Comparison of ENCODE assay signal across 1 cellular context in the genomic region with DNA sequence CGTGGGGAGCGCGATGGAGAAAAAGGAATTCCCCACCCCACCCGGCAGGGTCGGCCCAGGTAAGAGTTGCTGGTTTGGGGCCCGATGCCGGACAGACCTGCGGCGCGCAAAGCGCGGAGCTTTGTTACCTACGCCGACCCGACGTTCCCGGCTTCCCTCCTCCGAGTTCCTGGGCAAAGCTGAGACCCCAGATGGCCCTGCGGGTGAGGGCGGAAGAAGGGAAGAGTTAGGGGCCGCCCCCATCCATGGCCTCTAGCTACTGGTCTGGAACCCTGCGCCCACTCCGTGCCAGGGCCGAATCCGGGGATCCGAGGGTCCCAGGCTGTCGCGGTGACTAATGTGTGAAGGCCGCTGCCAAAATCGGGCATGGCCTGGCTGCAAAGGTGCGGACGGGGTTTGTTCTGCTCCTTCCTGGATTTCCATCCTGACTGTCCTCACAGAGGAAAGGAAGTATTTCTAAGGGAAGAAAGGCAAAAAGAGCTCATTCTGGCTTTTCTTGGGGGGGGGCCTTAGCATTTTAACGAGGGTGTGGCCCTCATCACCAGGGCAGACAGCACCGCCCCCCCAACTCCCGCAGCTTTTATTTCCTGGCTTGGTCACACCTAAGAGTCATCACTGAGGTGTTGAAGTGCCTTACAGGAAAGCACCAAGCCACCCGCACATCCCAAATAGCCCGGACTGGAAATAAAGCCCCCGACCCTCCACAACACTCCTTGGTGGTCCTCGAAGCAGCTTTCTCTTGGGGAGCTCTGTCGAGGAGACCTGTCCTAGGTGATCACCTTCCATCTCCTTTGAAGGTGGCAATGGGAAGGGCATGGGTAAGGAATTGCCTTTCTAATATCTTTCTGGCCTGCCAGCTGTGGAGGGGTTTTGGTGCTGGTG.
TF ChIP-seq lines count a peak whose summit lies in the region.

No MANE protein-coding gene starts in this region.

TF ChIP-seq in K562, 482 proteins besides CTCF, POLR2A, EP300 and RAD21:
- TF ChIP-seq ZNF184 (CRISPR knock-in tag; IDR thresholded peaks at IDR 0.05): no peak
- no peak for TF ChIP-seq ZC3H8 (IDR thresholded peaks at IDR 0.05)
- TF ChIP-seq, protein P1, sequence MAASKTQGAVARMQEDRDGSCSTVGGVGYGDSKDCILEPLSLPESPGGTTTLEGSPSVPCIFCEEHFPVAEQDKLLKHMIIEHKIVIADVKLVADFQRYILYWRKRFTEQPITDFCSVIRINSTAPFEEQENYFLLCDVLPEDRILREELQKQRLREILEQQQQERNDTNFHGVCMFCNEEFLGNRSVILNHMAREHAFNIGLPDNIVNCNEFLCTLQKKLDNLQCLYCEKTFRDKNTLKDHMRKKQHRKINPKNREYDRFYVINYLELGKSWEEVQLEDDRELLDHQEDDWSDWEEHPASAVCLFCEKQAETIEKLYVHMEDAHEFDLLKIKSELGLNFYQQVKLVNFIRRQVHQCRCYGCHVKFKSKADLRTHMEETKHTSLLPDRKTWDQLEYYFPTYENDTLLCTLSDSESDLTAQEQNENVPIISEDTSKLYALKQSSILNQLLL (CRISPR knock-in tag; IDR thresholded peaks at IDR 0.05; ENCODE audit: borderline replicate concordance): no peak
- TF ChIP-seq ZFPM2 (CRISPR knock-in tag; IDR thresholded peaks at IDR 0.05): no peak
- TF ChIP-seq MED1 (CRISPR knock-in tag; IDR thresholded peaks at IDR 0.05; ENCODE audit: borderline replicate concordance): no peak
- TF ChIP-seq ARHGAP35 (IDR thresholded peaks at IDR 0.05; ENCODE audit: partially characterized antibody): no peak
- TF ChIP-seq, protein P2, sequence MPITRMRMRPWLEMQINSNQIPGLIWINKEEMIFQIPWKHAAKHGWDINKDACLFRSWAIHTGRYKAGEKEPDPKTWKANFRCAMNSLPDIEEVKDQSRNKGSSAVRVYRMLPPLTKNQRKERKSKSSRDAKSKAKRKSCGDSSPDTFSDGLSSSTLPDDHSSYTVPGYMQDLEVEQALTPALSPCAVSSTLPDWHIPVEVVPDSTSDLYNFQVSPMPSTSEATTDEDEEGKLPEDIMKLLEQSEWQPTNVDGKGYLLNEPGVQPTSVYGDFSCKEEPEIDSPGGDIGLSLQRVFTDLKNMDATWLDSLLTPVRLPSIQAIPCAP (CRISPR knock-in tag; IDR thresholded peaks at IDR 0.05; ENCODE audit: borderline replicate concordance): no peak
- TF ChIP-seq, protein P3, sequence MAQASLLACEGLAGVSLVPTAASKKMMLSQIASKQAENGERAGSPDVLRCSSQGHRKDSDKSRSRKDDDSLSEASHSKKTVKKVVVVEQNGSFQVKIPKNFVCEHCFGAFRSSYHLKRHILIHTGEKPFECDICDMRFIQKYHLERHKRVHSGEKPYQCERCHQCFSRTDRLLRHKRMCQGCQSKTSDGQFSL (CRISPR knock-in tag; IDR thresholded peaks at IDR 0.05): peak; percentile 17; the same call in 1 of the 2 replicates
- TF ChIP-seq, protein P3 (tag; IDR thresholded peaks at IDR 0.05): peak in 1 of 2 experiments; percentile 70; a peak in 1 of 4 replicates
- no peak for TF ChIP-seq RBM25 (IDR thresholded peaks at IDR 0.05; ENCODE audit: low read depth, low read length, severe bottlenecking)
- no peak for TF ChIP-seq FOXM1 (IDR thresholded peaks at IDR 0.05; ENCODE audit: low read depth)
- peak; percentile 37; the same call in 1 of the 2 replicates for TF ChIP-seq FOXM1 (CRISPR knock-in tag; IDR thresholded peaks at IDR 0.05; ENCODE audit: low read depth)
- no peak for TF ChIP-seq ZNF764 (CRISPR knock-in tag; IDR thresholded peaks at IDR 0.05; ENCODE audit: low read depth)
- no peak for TF ChIP-seq SPI1 (IDR thresholded peaks at IDR 0.05; ENCODE audit: borderline replicate concordance, low read depth, low read length)
- TF ChIP-seq ZNF408 (CRISPR knock-in tag; IDR thresholded peaks at IDR 0.05; ENCODE audit: low read depth): no peak
- TF ChIP-seq CREB1 (IDR thresholded peaks at IDR 0.05): no peak
- TF ChIP-seq CREB1 (CRISPR knock-in tag; IDR thresholded peaks at IDR 0.05): no peak
- no peak for TF ChIP-seq HCFC1 (IDR thresholded peaks at IDR 0.05; ENCODE audit: low read depth, low read length)
- no peak for TF ChIP-seq TEAD2 (tag; IDR thresholded peaks at IDR 0.05)
- TF ChIP-seq ZNF239 (CRISPR knock-in tag; IDR thresholded peaks at IDR 0.05): no peak
- TF ChIP-seq ETS2 (tag; IDR thresholded peaks at IDR 0.05; ENCODE audit: borderline replicate concordance, poor library complexity, severe bottlenecking): no peak
- no peak for TF ChIP-seq TBL1XR1 (IDR thresholded peaks at IDR 0.05; ENCODE audit: low read length in 2 of 2)
- TF ChIP-seq ZNF347 (CRISPR knock-in tag; IDR thresholded peaks at IDR 0.05; ENCODE audit: low read depth): no peak
- TF ChIP-seq GABPB1 (CRISPR knock-in tag; IDR thresholded peaks at IDR 0.05): 0 out of 2 replicates have a peak, but pooled peaks have one; percentile 38
- no peak for TF ChIP-seq ZC3H11A (IDR thresholded peaks at IDR 0.05; ENCODE audit: low read depth, low read length)
